Comparison of ENCODE assay signal across 11 cellular contexts in the genomic region with DNA sequence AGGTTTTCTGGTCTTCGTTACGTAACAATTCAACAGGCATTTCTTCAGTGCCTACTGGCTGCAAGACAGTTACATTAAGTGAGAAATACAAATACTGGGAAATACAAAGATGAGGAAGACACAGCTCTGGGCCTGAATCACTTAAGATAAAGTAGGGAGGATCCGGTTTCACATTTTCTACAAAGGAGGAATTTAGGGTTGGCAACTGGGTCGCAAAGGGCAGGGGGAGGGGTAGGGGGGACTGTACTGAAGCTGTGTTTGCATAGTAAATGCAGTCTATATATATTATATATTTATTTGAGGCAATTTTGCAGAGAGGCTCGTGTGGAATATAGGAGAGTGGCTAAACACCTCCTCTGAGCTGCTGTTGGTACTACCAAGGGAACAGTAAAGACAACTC.
A peak's percentile ranks its signal among the peaks of the same experiment; 100 is the strongest.
DNase-seq lines count a peak whose midpoint lies in the region; ATAC-seq and TF ChIP-seq lines count a peak whose summit lies in the region.
"Had no signal": no experiment of that assay in that cellular context is flagged by ENCODE, and none has a peak within 500 bp of the region (broad histone marks: within the 10 kb centered on the region; RNA-seq: fewer than 3 reads in every experiment).

No MANE protein-coding gene starts in this region.

- H3K27me3 Mint-ChIP-seq in neural progenitor cell (ENCODE audit: insufficient read depth, low read depth), result peaks cover 3% of the 10 kb centered on the region

- H3K4me3 ChIP-seq in DND-41 (ENCODE audit: low read depth in 1 of 2, low read length in 2 of 2) (no peak overlapping the region), NB4 (ENCODE audit: low read depth, low read length) (no peak overlapping the region), ectodermal cell (ENCODE audit: insufficient read depth, low read depth, low read length) (no peak overlapping the region), neural progenitor cell (no peak overlapping the region)

- 39 to 47% methylated on average over 5 of the region's 5 CpGs for WGBS in ectodermal cell, 2 experiments

- no peaks in the 10 kb centered on the region for H4K20me1 ChIP-seq in DND-41 (ENCODE audit: insufficient read depth, low read length)
- no peaks in the 10 kb centered on the region for H4K20me1 ChIP-seq in neural progenitor cell (ENCODE audit: low read depth)

- H3K36me3 Mint-ChIP-seq in neural progenitor cell, result no peaks in the 10 kb centered on the region

- TF ChIP-seq CTCF in DND-41 (IDR thresholded peaks at IDR 0.05; ENCODE audit: borderline replicate concordance, extremely low read depth, low read length, poor library complexity, severe bottlenecking), result no peak
- no peak for TF ChIP-seq CTCF in NB4 (IDR thresholded peaks at IDR 0.05; ENCODE audit: low read depth, low read length)
- no peak for TF ChIP-seq CTCF in neural progenitor cell (IDR thresholded peaks at IDR 0.05)

- no peak for DNase-seq in DND-41
- peak; percentile 40 for DNase-seq in NB4 (ENCODE audit: low read depth)
- DNase-seq in neural progenitor cell (ENCODE audit: low spot score), result peak; percentile 60
- no peak for DNase-seq in NCI-H2227 treated with DMSO at 0.1 percent for 48 hours (lab: John Stamatoyannopoulos, UW)
- DNase-seq in NCI-H526 (lab: John Stamatoyannopoulos, UW), result no peak
- DNase-seq: activated CD8-positive, alpha-beta T cell treated with anti-CD3 and anti-CD28 coated beads, Interleukin-2, amount 10 ng/mL, durations not matched to agents 7 days and 5 days had no signal

- H3K4me2 ChIP-seq in DND-41 (ENCODE audit: insufficient read depth, low read length) (no peak overlapping the region), neural progenitor cell (peak overlapping the region; percentile 69)

- peak overlapping the region; percentile 31 for H3K27ac Mint-ChIP-seq in neural progenitor cell
- H3K27ac Mint-ChIP-seq: activated CD8-positive, alpha-beta T cell treated with anti-CD3 and anti-CD28 coated beads, Interleukin-2, amount 10 ng/mL, durations not matched to agents 7 days and 5 days; B cell had no signal

- TF ChIP-seq POLR2A in NB4 (IDR thresholded peaks at IDR 0.05; ENCODE audit: extremely low read depth, insufficient read length), result no peak

- no peak overlapping the region for H3K4me3 Mint-ChIP-seq in neural progenitor cell
- H3K4me3 Mint-ChIP-seq: activated CD8-positive, alpha-beta T cell treated with anti-CD3 and anti-CD28 coated beads, Interleukin-2, amount 10 ng/mL, durations not matched to agents 7 days and 5 days; B cell had no signal

- H3K27ac ChIP-seq in DND-41 (ENCODE audit: low read length) (peak overlapping the region; percentile 71), ectodermal cell (ENCODE audit: insufficient read depth, low read depth, low read length, poor library complexity, severe bottlenecking) (peak overlapping the region; percentile 17), neural progenitor cell (peak overlapping the region; percentile 70)

- H3K9me3 ChIP-seq in DND-41 (ENCODE audit: insufficient read depth, low read length, severe bottlenecking) (no peaks in the 10 kb centered on the region), ectodermal cell (ENCODE audit: control insufficient read depth, low read length) (no peaks in the 10 kb centered on the region), neural progenitor cell (ENCODE audit: low read depth) (no peaks in the 10 kb centered on the region)

- H3K27me3 ChIP-seq in DND-41 (ENCODE audit: insufficient read depth, low read length, poor library complexity) (no peaks in the 10 kb centered on the region), ectodermal cell (ENCODE audit: control insufficient read depth, insufficient read depth, low read length, poor library complexity, severe bottlenecking) (no peaks in the 10 kb centered on the region), neural progenitor cell (no peaks in the 10 kb centered on the region)

- no peaks in the 10 kb centered on the region for H3K9me3 Mint-ChIP-seq in neural progenitor cell

- H3K4me1 ChIP-seq in DND-41 (ENCODE audit: insufficient read depth, low read length) (peaks cover 88% of the 10 kb centered on the region), ectodermal cell (ENCODE audit: control insufficient read depth, insufficient read depth, low read length) (peaks cover 49% of the 10 kb centered on the region), neural progenitor cell (peaks cover 52% of the 10 kb centered on the region)

- H2AFZ ChIP-seq in DND-41 (ENCODE audit: low read depth, low read length) (no peak overlapping the region), neural progenitor cell (replicated peaks) (no peak overlapping the region)

- H3K9ac ChIP-seq in DND-41 (ENCODE audit: low read depth, low read length) (no peak overlapping the region), neural progenitor cell (no peak overlapping the region)

- ATAC-seq in DND-41 (ENCODE audit: insufficient read depth, low read depth) (no peak), HG02970 (IDR thresholded peaks at IDR 0.05; ENCODE audit: low FRiP score, unreplicated experiment) (no peak), HG03045 (IDR thresholded peaks at IDR 0.05; ENCODE audit: unreplicated experiment) (no peak)
- ATAC-seq: activated CD8-positive, alpha-beta T cell treated with anti-CD3 and anti-CD28 coated beads, Interleukin-2, amount 10 ng/mL, durations not matched to agents 7 days and 5 days; sciatic nerve had no signal

- peaks cover 61% of the 10 kb centered on the region for H3K4me1 Mint-ChIP-seq in neural progenitor cell

- H3K79me2 ChIP-seq in DND-41 (ENCODE audit: insufficient read depth, low read length), result peaks cover 12% of the 10 kb centered on the region; the same call in 1 of the 2 replicates
- peaks cover 14% of the 10 kb centered on the region for H3K79me2 ChIP-seq in neural progenitor cell (ENCODE audit: low read depth)

- H3K36me3 ChIP-seq in DND-41 (ENCODE audit: insufficient read depth, low read length) (no peaks in the 10 kb centered on the region), ectodermal cell (ENCODE audit: control insufficient read depth, insufficient read depth, low read length) (no peaks in the 10 kb centered on the region), neural progenitor cell (no peaks in the 10 kb centered on the region)

- peaks cover 34% of the 10 kb centered on the region for H3F3A ChIP-seq in neural progenitor cell (ENCODE audit: low read depth)

Comparison
In these comparisons a context has a peak if more than half of its experiments do, and no peak if none do; other contexts are left out.
1. DNase-seq: peak in NB4 (single experiment) and neural progenitor cell (single experiment); none in DND-41 (single experiment), NCI-H2227 treated with DMSO at 0.1 percent for 48 hours (single experiment) and NCI-H526 (0 of 2).
2. H3K27ac ChIP-seq: peak in every context shown above with its lines; median percentile 71 in DND-41; 70 in neural progenitor cell; 17 in ectodermal cell.